In the genomic region with DNA sequence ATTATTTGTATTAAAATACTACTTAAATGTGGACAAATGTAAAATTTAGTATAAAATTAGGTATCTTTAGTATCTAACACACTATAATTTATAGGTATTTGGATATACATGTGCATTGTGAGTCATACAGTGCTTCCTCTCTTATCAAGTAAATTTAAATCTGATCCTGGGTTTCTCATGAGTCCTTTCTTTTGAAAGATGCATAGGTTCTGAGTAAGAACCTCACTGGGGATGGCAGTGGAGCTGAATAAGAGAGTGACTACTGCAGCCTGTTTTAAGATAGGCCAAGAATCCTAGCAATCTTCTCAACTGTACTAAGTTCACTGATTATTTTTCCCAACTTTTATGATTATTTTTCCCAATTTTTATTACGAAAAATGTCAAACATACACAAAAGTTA, we compare ENCODE assay signal across 27 cellular contexts. TPM values are rescaled to one million over a fixed set of nuclear protein-coding genes. Genes with fewer than 3 reads are reported as not detected.
DNase-seq lines count a peak whose midpoint lies in the region; ATAC-seq and TF ChIP-seq lines count a peak whose summit lies in the region.
"Had no signal": no experiment of that assay in that cellular context is flagged by ENCODE, and none has a peak within 500 bp of the region (broad histone marks: within the 10 kb centered on the region; RNA-seq: fewer than 3 reads in every experiment).

No MANE protein-coding gene starts in this region.

- H3K4me3 ChIP-seq in GM23248 (no peak overlapping the region), WERI-Rb-1 (ENCODE audit: low read depth, low read length) (no peak overlapping the region), coronary artery (no peak overlapping the region)
- H3K4me3 ChIP-seq: cardiac muscle cell, hepatocyte, right lobe of liver had no signal

- H3K9me3 ChIP-seq in GM23248 (ENCODE audit: low read depth) (no peaks in the 10 kb centered on the region), WERI-Rb-1 (ENCODE audit: severe bottlenecking) (no peaks in the 10 kb centered on the region)
- H3K9me3 ChIP-seq: right lobe of liver had no signal

- H2AFZ ChIP-seq in GM23248, result peak overlapping the region; percentile 7; the same call in 1 of the 2 replicates
- H2AFZ ChIP-seq: hepatocyte, parathyroid adenoma had no signal

- ATAC-seq in HG03354 (IDR thresholded peaks at IDR 0.05; ENCODE audit: poor library complexity, severe bottlenecking, unreplicated experiment) (no peak), GM18861 (IDR thresholded peaks at IDR 0.05; ENCODE audit: unreplicated experiment) (no peak)
- ATAC-seq: activated naive CD8-positive, alpha-beta T cell treated with anti-CD3 and anti-CD28 coated beads, Interleukin-2, amount 50 U/mL, for 24 hours; left ventricle myocardium superior; natural killer cell; right lobe of liver had no signal

- H3K9ac ChIP-seq in GM23248, result 0 out of 2 replicates have a peak overlapping the region, but pooled peaks have one; percentile 6
- H3K9ac ChIP-seq: parathyroid adenoma had no signal

- H3K36me3 ChIP-seq in GM23248 (ENCODE audit: low read depth) (no peaks in the 10 kb centered on the region; the same call in 1 of the 2 replicates), WERI-Rb-1 (peaks cover 40% of the 10 kb centered on the region)
- H3K36me3 ChIP-seq: cardiac muscle cell, right lobe of liver had no signal

- peaks cover 23% of the 10 kb centered on the region for H3K4me1 ChIP-seq in GM23248 (ENCODE audit: insufficient read depth)
- H3K4me1 ChIP-seq: parathyroid adenoma, right lobe of liver had no signal

- DNase-seq in A172 (ENCODE audit: low spot score) (peak; percentile 74), GM23248 (peak; percentile 81), WERI-Rb-1 (no peak), fibroblast of peridontal ligament (ENCODE audit: extremely low read depth) (peak; percentile 50), coronary artery (ENCODE audit: low spot score) (no peak)
- DNase-seq in activated CD8-positive, alpha-beta memory T cell treated with anti-CD3 and anti-CD28 coated beads, Interleukin-2, amount 50 U/mL, for 48 hours, result no peak
- DNase-seq: activated B cell treated with CpG ODN at 0.5 μM for 24 hours; activated CD4-positive, alpha-beta T cell treated with anti-CD3 and anti-CD28 coated beads, Interleukin-2, amount 50 U/mL, for 48 hours; activated effector memory CD4-positive, alpha-beta T cell treated with anti-CD3 and anti-CD28 coated beads, Interleukin-2, amount 50 U/mL, for 16 hours; activated naive CD8-positive, alpha-beta T cell treated with anti-CD3 and anti-CD28 coated beads, Interleukin-2, amount 50 U/mL, for 24 hours; foreskin melanocyte; GDM1; left ventricle myocardium superior; midbrain; natural killer cell; NCI-H1417 treated with DMSO at 0.1 percent for 48 hours; NCI-H2171; NCI-H69; right lobe of liver; stimulated activated CD8-positive, alpha-beta memory T cell treated with anti-CD3 and anti-CD28 coated beads, Interleukin-4, amount 100 ng/mL, for 48 hours; T-helper 9 cell had no signal

- H4K20me1 ChIP-seq in GM23248 (ENCODE audit: insufficient read depth), result no peaks in the 10 kb centered on the region

- H3K27me3 ChIP-seq in GM23248 (replicated peaks; ENCODE audit: insufficient read depth) (no peaks in the 10 kb centered on the region), WERI-Rb-1 (ENCODE audit: insufficient read depth, low read depth, severe bottlenecking) (no peaks in the 10 kb centered on the region)
- H3K27me3 ChIP-seq: cardiac muscle cell, hepatocyte, right lobe of liver had no signal

- H3K4me2 ChIP-seq in GM23248 (ENCODE audit: unreplicated experiment), result peak overlapping the region; percentile 6
- H3K4me2 ChIP-seq: hepatocyte had no signal

- in situ Hi-C loops in GM23248 (cut with MboI), result loop anchor here (25.0 kb wide), 2 partner anchors 425 to 625 kb away; no protein-coding TSS in a partner anchor

- H3F3A ChIP-seq in GM23248 (ENCODE audit: insufficient read depth), result peaks cover 19% of the 10 kb centered on the region

- H3K79me2 ChIP-seq in GM23248 (ENCODE audit: insufficient read depth), result no peaks in the 10 kb centered on the region
- H3K79me2 ChIP-seq: hepatocyte, parathyroid adenoma had no signal

- H3K9me2 ChIP-seq in GM23248 (ENCODE audit: insufficient read depth), result no peaks in the 10 kb centered on the region

- TF ChIP-seq CTCF in WERI-Rb-1 (IDR thresholded peaks at IDR 0.05; ENCODE audit: low read depth, low read length) (no peak), coronary artery (IDR thresholded peaks at IDR 0.05) (no peak)

- WGBS in GM23248 (ENCODE audit: low coverage in 1 of 2, low lambda C conversion rate in 2 of 2, missing lambda C conversion rate in 2 of 2), 2 experiments, result 96 to 100% methylated on average over 1 of the region's 1 CpG

- peak overlapping the region; percentile 41 for H3K27ac ChIP-seq in GM23248
- H3K27ac ChIP-seq in WERI-Rb-1, result peak overlapping the region; percentile 85
- H3K27ac ChIP-seq in coronary artery, result no peak overlapping the region
- H3K27ac ChIP-seq: C4-2B, cardiac muscle cell, hepatocyte, parathyroid adenoma, right lobe of liver had no signal

RNA-seq across cellular contexts. Expression of a gene that starts 16.2 kb away (rescaled TPM):
- total RNA-seq in A172 (2014; rRNA removed; shearing (Covaris generic)), result 193 and 250 TPM in 2 replicates
- 21.5 and 32.4 TPM in 2 replicates for total RNA-seq in GM23248 (2014; rRNA removed; shearing (Covaris generic))
- polyA plus RNA-seq in GM23248 (2016; fragmentation: Nextera tagmentation; extraction: Ambion mirVana), result 14.9 and 16.8 TPM in 2 replicates

RNA-seq across cellular contexts. Expression of a gene that starts 30.4 kb away (rescaled TPM):
- 285 and 317 TPM in 2 replicates for total RNA-seq in A172 (2014; rRNA removed; shearing (Covaris generic))
- 256 and 261 TPM in 2 replicates for total RNA-seq in GM23248 (2014; rRNA removed; shearing (Covaris generic))
- 93.0 and 101 TPM in 2 replicates for polyA plus RNA-seq in GM23248 (2016; fragmentation: Nextera tagmentation; extraction: Ambion mirVana)

RNA-seq across cellular contexts. Expression of a gene that starts 53.9 kb away (rescaled TPM):
- total RNA-seq in A172 (2014; rRNA removed; shearing (Covaris generic)), result not detected in 2 replicates
- not detected in 2 replicates for total RNA-seq in GM23248 (2014; rRNA removed; shearing (Covaris generic))
- polyA plus RNA-seq in GM23248 (2016; fragmentation: Nextera tagmentation; extraction: Ambion mirVana), result not detected in 2 replicates
- total RNA-seq: activated B cell treated with CpG ODN at 0.5 μM for 24 hours, cardiac muscle cell, hepatocyte, natural killer cell had no signal
- polyA plus RNA-seq: cardiac muscle cell had no signal

Comparison
In these comparisons a context has a peak if more than half of its experiments do, and no peak if none do; other contexts are left out.
1. DNase-seq: peak in A172 (single experiment), GM23248 (single experiment) and fibroblast of peridontal ligament (single experiment); none in WERI-Rb-1 (single experiment), activated CD8-positive, alpha-beta memory T cell treated with anti-CD3 and anti-CD28 coated beads, Interleukin-2, amount 50 U/mL, for 48 hours (single experiment) and coronary artery (single experiment).
2. H3K27ac ChIP-seq: peak in GM23248 (single experiment) and WERI-Rb-1 (single experiment); none in coronary artery (0 of 2).